Comparison of ENCODE assay signal across 18 cellular contexts in genomic region chr1:164473544-164473943, GRCh38.
DNase-seq lines count a peak whose midpoint lies in the region; ATAC-seq and TF ChIP-seq lines count a peak whose summit lies in the region.
"Had no signal": no experiment of that assay in that cellular context is flagged by ENCODE, and none has a peak within 500 bp of the region (broad histone marks: within the 10 kb centered on the region; RNA-seq: fewer than 3 reads in every experiment).

No MANE protein-coding gene starts in this region.

- H3K4me1 ChIP-seq in right cardiac atrium (ENCODE audit: control insufficient read depth, insufficient read depth, low read length) = no peaks in the 10 kb centered on the region
- H3K4me1 ChIP-seq in mucosa of descending colon (ENCODE audit: low read depth) = no peaks in the 10 kb centered on the region
- H3K4me1 ChIP-seq in gastroesophageal sphincter = no peaks in the 10 kb centered on the region
- H3K4me1 ChIP-seq: BLaER1 treated with 17β-estradiol and CSF1 and Interleukin-3, amounts not matched to agents 10 nM and 100 nM; Peyer's patch had no signal

- peak; percentile 39 for ATAC-seq in Right ventricle myocardium inferior
- ATAC-seq in right cardiac atrium = no peak
- ATAC-seq in mucosa of descending colon = peak; percentile 72
- ATAC-seq in gastroesophageal sphincter = no peak

- no peak overlapping the region for H3K4me3 ChIP-seq in right cardiac atrium (ENCODE audit: low read length)
- no peak overlapping the region for H3K4me3 ChIP-seq in epithelial cell of esophagus (ENCODE audit: low read length)
- no peak overlapping the region for H3K4me3 ChIP-seq in mucosa of descending colon
- no peak overlapping the region for H3K4me3 ChIP-seq in gastroesophageal sphincter
- H3K4me3 ChIP-seq: BLaER1 treated with 17β-estradiol and CSF1 and Interleukin-3, amounts not matched to agents 10 nM and 100 nM; Peyer's patch had no signal

- 62% methylated on average over 3 of the region's 3 CpGs for WGBS in right cardiac atrium
- 53 to 73% methylated on average over 2 to 3 of the region's 3 CpGs for WGBS in gastroesophageal sphincter (ENCODE audit: low coverage in 1 of 2), 2 donors

- DNase-seq in Right ventricle myocardium inferior (ENCODE audit: missing footprints) (no peak), right cardiac atrium (no peak), NCI-H69 (lab: John Stamatoyannopoulos, UW) (peak; percentile 82), epithelial cell of esophagus (ENCODE audit: low read depth) (peak; percentile 4), mucosa of descending colon (peak in 1 of 3 donors; percentile 1), NCI-H1930 (lab: John Stamatoyannopoulos, UW) (no peak), Ammon's horn (ENCODE audit: low spot score) (no peak)
- DNase-seq: 8988T, DMS153, GOT3, KBM-7, NCI-H1436, NCI-H2029 treated with DMSO at 0.1 percent for 48 hours, NCI-H510A, Peyer's patch, SIG-M5 had no signal

- no peaks in the 10 kb centered on the region for H3K36me3 ChIP-seq in mucosa of descending colon (ENCODE audit: low read depth)
- H3K36me3 ChIP-seq in gastroesophageal sphincter = no peaks in the 10 kb centered on the region
- H3K36me3 ChIP-seq: BLaER1 treated with 17β-estradiol and CSF1 and Interleukin-3, amounts not matched to agents 10 nM and 100 nM; Peyer's patch had no signal

- TF ChIP-seq CTCF in epithelial cell of esophagus (IDR thresholded peaks at IDR 0.05; ENCODE audit: insufficient read depth, low read depth, low read length, missing control alignments) (no peak), mucosa of descending colon (IDR thresholded peaks at IDR 0.05) (no peak), gastroesophageal sphincter (IDR thresholded peaks at IDR 0.05) (no peak)

- no peak for TF ChIP-seq POLR2A in gastroesophageal sphincter (IDR thresholded peaks at IDR 0.05)

- intact Hi-C loops in Right ventricle myocardium inferior (cut with DNase I) (no loop called here), right cardiac atrium (cut with DNase I) (no loop called here), mucosa of descending colon (cut with DNase I, micrococcal nuclease) (no loop called here)

- H3K27me3 ChIP-seq in right cardiac atrium (ENCODE audit: control insufficient read depth, insufficient read depth) (no peaks in the 10 kb centered on the region), gastroesophageal sphincter (no peaks in the 10 kb centered on the region)
- H3K27me3 ChIP-seq: BLaER1 treated with 17β-estradiol and CSF1 and Interleukin-3, amounts not matched to agents 10 nM and 100 nM; Peyer's patch had no signal

- H3K27ac ChIP-seq in right cardiac atrium (ENCODE audit: low read length) (no peak overlapping the region), gastroesophageal sphincter (no peak overlapping the region)
- H3K27ac ChIP-seq: BLaER1 treated with 17β-estradiol and CSF1 and Interleukin-3, amounts not matched to agents 10 nM and 100 nM; Peyer's patch had no signal

- no peaks in the 10 kb centered on the region for H3K9me3 ChIP-seq in right cardiac atrium (ENCODE audit: control insufficient read depth, low read length)
- no peaks in the 10 kb centered on the region for H3K9me3 ChIP-seq in mucosa of descending colon
- H3K9me3 ChIP-seq in gastroesophageal sphincter = no peaks in the 10 kb centered on the region
- H3K9me3 ChIP-seq: BLaER1 treated with 17β-estradiol and CSF1 and Interleukin-3, amounts not matched to agents 10 nM and 100 nM; Peyer's patch had no signal

- TF ChIP-seq EP300 in gastroesophageal sphincter (IDR thresholded peaks at IDR 0.05) = no peak

Comparison
In these comparisons a context has a peak if more than half of its experiments do, and no peak if none do; other contexts are left out.
1. ATAC-seq: peak in Right ventricle myocardium inferior (single experiment) and mucosa of descending colon (single experiment); none in right cardiac atrium (0 of 2) and gastroesophageal sphincter (single experiment).
2. DNase-seq: peak in NCI-H69 (single experiment) and epithelial cell of esophagus (single experiment); none in Right ventricle myocardium inferior (single experiment), right cardiac atrium (0 of 3), NCI-H1930 (0 of 2) and Ammon's horn (single experiment).